Comparison of ENCODE assay signal across 14 cellular contexts in genomic region chr10:122072491-122072890, GRCh38.
DNase-seq lines count a peak whose midpoint lies in the region; ATAC-seq lines count a peak whose summit lies in the region.
"Had no signal": no experiment of that assay in that cellular context is flagged by ENCODE, and none has a peak within 500 bp of the region (broad histone marks: within the 10 kb centered on the region; RNA-seq: fewer than 3 reads in every experiment).

No MANE protein-coding gene starts in this region.

- ATAC-seq in activated CD4-positive, CD25-positive, alpha-beta regulatory T cell treated with anti-CD3 and anti-CD28 coated beads, Interleukin-2, amount 50 U/mL, for 24 hours = no peak
- ATAC-seq in GM18909 (IDR thresholded peaks at IDR 0.05; ENCODE audit: poor library complexity, unreplicated experiment) = no peak

- DNase-seq in activated effector memory CD4-positive, alpha-beta T cell treated with anti-CD3 and anti-CD28 coated beads, Interleukin-2, amount 50 U/mL, for 16 hours = peak; percentile 17
- DNase-seq in activated effector memory CD4-positive, alpha-beta T cell treated with Interleukin-2 at 50 U/mL for 16 hours = no peak
- DNase-seq in mesenteric fat pad (ENCODE audit: low spot score) (peak; percentile 20), putamen (ENCODE audit: low spot score) (peak; percentile 67), UCSD-AML1 (lab: John Stamatoyannopoulos, UW; ENCODE audit: unreplicated experiment) (no peak)
- DNase-seq: AML-193; Caco-2; CD8-positive, alpha-beta memory T cell; DMS53; GF-D8; HCEC 1CT; HFFc6 had no signal

Comparison
In these comparisons a context has a peak if more than half of its experiments do, and no peak if none do; other contexts are left out.
1. DNase-seq: peak in activated effector memory CD4-positive, alpha-beta T cell treated with anti-CD3 and anti-CD28 coated beads, Interleukin-2, amount 50 U/mL, for 16 hours (single experiment), mesenteric fat pad (single experiment) and putamen (single experiment); none in activated effector memory CD4-positive, alpha-beta T cell treated with Interleukin-2 at 50 U/mL for 16 hours (single experiment) and UCSD-AML1 (single experiment).